ENCODE assay signal across 2 cellular contexts in the genomic region with DNA sequence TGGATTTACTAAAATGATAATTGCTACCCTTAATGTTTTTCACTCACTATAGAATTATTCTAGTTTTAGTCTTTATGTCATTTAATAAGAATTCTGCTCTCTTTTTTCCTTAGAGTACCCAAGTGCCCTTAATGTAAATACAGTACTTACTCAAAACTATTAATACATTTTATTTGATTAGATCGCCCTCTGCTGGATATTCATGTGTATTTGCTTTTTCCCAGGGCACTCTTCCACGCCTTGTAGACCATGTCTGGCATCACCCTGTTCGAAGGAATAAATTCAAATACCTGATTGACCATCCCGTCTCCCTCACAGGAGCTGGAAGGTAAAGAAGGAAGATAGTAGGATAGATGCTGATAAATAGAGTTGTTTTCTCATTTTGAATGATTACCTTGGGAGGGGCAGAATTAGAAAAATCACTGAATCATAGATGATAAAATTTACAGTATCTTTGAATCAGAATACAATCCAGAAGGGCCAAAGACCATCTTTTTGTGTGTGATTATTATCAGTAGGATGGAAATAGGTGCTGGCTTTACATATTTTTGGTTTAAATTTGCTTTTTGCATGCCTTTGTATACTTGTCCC.
TF ChIP-seq lines count a peak whose summit lies in the region.

No MANE protein-coding gene starts in this region.

TF ChIP-seq in HCT116, 20 proteins besides CTCF, POLR2A, EP300 and RAD21 (continued from another document):
- TF ChIP-seq MAX (IDR thresholded peaks at IDR 0.05) (peak; percentile 20; the same call in 1 of the 2 replicates), ZBTB33 (IDR thresholded peaks at IDR 0.05; ENCODE audit: extremely low read depth, insufficient replicate concordance, low read length) (no peak), FOSL1 (IDR thresholded peaks at IDR 0.05; ENCODE audit: low read depth) (no peak)

TF ChIP-seq in endothelial cell of umbilical vein, 7 proteins besides CTCF, POLR2A, EP300 and RAD21 (continued from another document):
- no peak for TF ChIP-seq JUN (IDR thresholded peaks at IDR 0.05; ENCODE audit: borderline replicate concordance, insufficient read depth, insufficient read length, low read depth)
